7 cellular contexts compared by ENCODE assay signal in genomic region chr18:22933958-22934423, GRCh38.
A peak's percentile ranks its signal among the peaks of the same experiment; 100 is the strongest.
DNase-seq lines count a peak whose midpoint lies in the region; ATAC-seq and TF ChIP-seq lines count a peak whose summit lies in the region.

No MANE protein-coding gene starts in this region.

- ATAC-seq in GM18907 (IDR thresholded peaks at IDR 0.05; ENCODE audit: unreplicated experiment) (peak; percentile 33), HG02610 (IDR thresholded peaks at IDR 0.05; ENCODE audit: unreplicated experiment) (peak; percentile 11)

- POLR2A ChIA-PET in RWPE1 (lab: Yijun Ruan, JAX; ENCODE audit: low non-redundant PET): no interaction called here

- H3K4me3 ChIP-seq in fibroblast of pulmonary artery (replicated peaks; ENCODE audit: low read depth, low read length) (peak overlapping the region; percentile 98), skin epidermis (peak overlapping the region; percentile 58 to 83 (median 72))

- no peak for DNase-seq in RWPE1 (ENCODE audit: low spot score)
- no peak for DNase-seq in fibroblast of pulmonary artery (ENCODE audit: low read depth)
- DNase-seq in stimulated activated CD8-positive, alpha-beta memory T cell treated with anti-CD3 and anti-CD28 coated beads, Interleukin-4, amount 100 ng/mL, for 48 hours: no peak
- no peak for DNase-seq in stimulated activated naive CD4-positive, alpha-beta T cell treated with Interleukin-2 at 50 U/mL for 16 hours (lab: John Stamatoyannopoulos, UW)

- no peak for TF ChIP-seq CTCF in RWPE1 (conservative IDR thresholded peaks at IDR 0.05; ENCODE audit: low read depth)
- TF ChIP-seq CTCF in fibroblast of pulmonary artery (IDR thresholded peaks at IDR 0.05; ENCODE audit: low read length, missing control alignments): no peak

- CTCF ChIA-PET in RWPE1 (lab: Yijun Ruan, JAX): interaction anchor here (1.0 kb wide), 2 partner anchors 18 to 44 kb away, joined by 3 to 4 read pairs; no protein-coding TSS in a partner anchor

- H3K27ac ChIP-seq in RWPE1: peak overlapping the region; percentile 97
- peak overlapping the region in 19 of 21 experiments; percentile 86 to 98 (median 94) for H3K27ac ChIP-seq in skin epidermis
